23 cellular contexts compared by ENCODE assay signal in genomic region chr20:21546355-21546754, GRCh38. TPM values are rescaled to one million over a fixed set of nuclear protein-coding genes. Genes with fewer than 3 reads are reported as not detected.
DNase-seq lines count a peak whose midpoint lies in the region; ATAC-seq, FAIRE-seq and TF ChIP-seq lines count a peak whose summit lies in the region.
"Had no signal": no experiment of that assay in that cellular context is flagged by ENCODE, and none has a peak within 500 bp of the region (broad histone marks: within the 10 kb centered on the region; RNA-seq: fewer than 3 reads in every experiment).

No MANE protein-coding gene starts in this region.

- no peak for TF ChIP-seq CTCF in HepG2 (CRISPR knock-in tag; IDR thresholded peaks at IDR 0.05)
- TF ChIP-seq CTCF in upper lobe of left lung (IDR thresholded peaks at IDR 0.05) = no peak
- TF ChIP-seq CTCF in glutamatergic neuron (IDR thresholded peaks at IDR 0.05; ENCODE audit: partially characterized antibody, unreplicated experiment) = no peak

- no peak overlapping the region for H3K4me3 ChIP-seq in Jurkat, Clone E6-1 (ENCODE audit: low read length)
- no peak overlapping the region for H3K4me3 ChIP-seq in HepG2 (replicated peaks in 1 of 3; ENCODE audit: insufficient read depth in 1 of 3, low read depth in 2 of 3, low read length in 3 of 3)
- H3K4me3 ChIP-seq in upper lobe of left lung = no peak overlapping the region
- H3K4me3 ChIP-seq: PC-9 had no signal

- TF ChIP-seq EP300 in HepG2 (IDR thresholded peaks at IDR 0.05; ENCODE audit: low read depth in 2 of 2, low read length in 2 of 2) = no peak
- TF ChIP-seq EP300 in HepG2 (CRISPR knock-in tag; IDR thresholded peaks at IDR 0.05; ENCODE audit: borderline replicate concordance) = no peak
- no peak for TF ChIP-seq EP300 in upper lobe of left lung (IDR thresholded peaks at IDR 0.05)

- no peak overlapping the region for H3K27ac ChIP-seq in HepG2 (ENCODE audit: extremely low read length, insufficient read depth, low read length)
- no peak overlapping the region for H3K27ac ChIP-seq in upper lobe of left lung
- H3K27ac ChIP-seq: KMS-11, PC-9 had no signal

- H3K4me1 Mint-ChIP-seq in T-cell (peaks cover 40% of the 10 kb centered on the region in 3 donors), glutamatergic neuron (ENCODE audit: low read depth, unreplicated experiment) (peaks cover 3% of the 10 kb centered on the region)
- H3K4me1 Mint-ChIP-seq: H9 had no signal

- DNase-seq in Jurkat, Clone E6-1 (ENCODE audit: low read depth, low spot score) = peak; percentile 90
- DNase-seq in T-cell (no peak), HepG2 (ENCODE audit: low spot score) (no peak), upper lobe of left lung (no peak), NK-92 (lab: John Stamatoyannopoulos, UW; ENCODE audit: unreplicated experiment) (no peak), glutamatergic neuron (no peak), erythroblast (lab: John Stamatoyannopoulos, UW) (no peak)
- DNase-seq: CD8-positive, alpha-beta memory T cell; DMS53; GDM1; H9; HFFc6; MV-4-11; NCI-H1694; NCI-H2081; NCI-H2171 treated with DMSO at 0.1 percent for 48 hours; NCI-H526; PC-9; RPMI8226; SHP77; SW 1271 had no signal

- H3K27me3 Mint-ChIP-seq in T-cell (no peaks in the 10 kb centered on the region), glutamatergic neuron (ENCODE audit: unreplicated experiment) (no peaks in the 10 kb centered on the region)

- H3K36me3 ChIP-seq in HepG2 (replicated peaks in 1 of 2; ENCODE audit: control insufficient read depth in 1 of 2, insufficient read depth in 2 of 2, low read length in 2 of 2) = no peaks in the 10 kb centered on the region
- no peaks in the 10 kb centered on the region for H3K36me3 ChIP-seq in upper lobe of left lung

- H3K4me3 Mint-ChIP-seq in T-cell (no peak overlapping the region), glutamatergic neuron (ENCODE audit: unreplicated experiment) (no peak overlapping the region)
- H3K4me3 Mint-ChIP-seq: H9, HFFc6 had no signal

- in situ Hi-C loops in HepG2 (cut with HindIII; ENCODE audit: extremely low pct_ligation_motif_present, low pct_unique_long_range_greater_than_20kb) = no loop called here

- peaks cover 1 to 14% of the 10 kb centered on the region in 2 experiments; a peak in 4 of 5 replicates for H3K27me3 ChIP-seq in HepG2 (ENCODE audit: control insufficient read depth in 1 of 2, insufficient read depth in 2 of 2, low read length in 2 of 2)
- H3K27me3 ChIP-seq in upper lobe of left lung = no peaks in the 10 kb centered on the region

- no peak for FAIRE-seq in HepG2 (lab: Jason Lieb, UNC)

- H3K9me3 ChIP-seq in HepG2 (ENCODE audit: low read length) (no peaks in the 10 kb centered on the region), upper lobe of left lung (no peaks in the 10 kb centered on the region)

- no peak overlapping the region for H3K4me2 ChIP-seq in HepG2 (ENCODE audit: low read depth, low read length)
- H3K4me2 ChIP-seq: KMS-11, PC-9 had no signal

- 2% methylated on average over 4 of the region's 4 CpGs for WGBS in HepG2 (ENCODE audit: low lambda C conversion rate)
- WGBS in upper lobe of left lung, 2 donors = 28 to 57% methylated on average over 4 of the region's 4 CpGs

- intact Hi-C loops in HepG2 (cut with micrococcal nuclease; ENCODE audit: unreplicated experiment) = no loop called here

- ATAC-seq in T-cell (replicated peaks in 1 of 4) (no peak), HepG2 (no peak), upper lobe of left lung (ENCODE audit: low FRiP score in 2 of 2) (no peak)

- no peak overlapping the region for H3K9ac ChIP-seq in HepG2 (ENCODE audit: insufficient read depth, low read depth, low read length)
- H3K9ac ChIP-seq: KMS-11 had no signal

- POLR2A ChIA-PET in T-cell (lab: Charles Lee) = interaction anchor here in 1 of 2 donors (0.6 kb wide), 2 partner anchors 12 to 1795 kb away, joined by 3 to 5 read pairs; no protein-coding TSS in a partner anchor
- POLR2A ChIA-PET in HepG2 (lab: Yijun Ruan, JAX) = no interaction called here

- H3K36me3 Mint-ChIP-seq in T-cell = no peaks in the 10 kb centered on the region
- H3K36me3 Mint-ChIP-seq in glutamatergic neuron (ENCODE audit: unreplicated experiment) = no peaks in the 10 kb centered on the region
- H3K36me3 Mint-ChIP-seq: CD8-positive, alpha-beta memory T cell had no signal

- CTCF ChIA-PET in T-cell (lab: Charles Lee) (interaction anchor here in 1 of 2 donors (1.2 to 1.3 kb wide), 2 partner anchors 16 to 25 kb away, joined by 5 to 6 read pairs; no protein-coding TSS in a partner anchor), HepG2 (lab: Yijun Ruan, JAX; ENCODE audit: low intra/inter-chr PET ratio, low total read pairs) (no interaction called here)

- H3K4me1 ChIP-seq in HepG2 (ENCODE audit: insufficient read depth, low read length) (no peaks in the 10 kb centered on the region), upper lobe of left lung (no peaks in the 10 kb centered on the region)

- H3K9me3 Mint-ChIP-seq in T-cell (no peaks in the 10 kb centered on the region), glutamatergic neuron (ENCODE audit: unreplicated experiment) (no peaks in the 10 kb centered on the region)
- H3K9me3 Mint-ChIP-seq: HFFc6 had no signal

- no TSS peak for BruUV-seq in HepG2 (replicated peaks; lab: Mats Ljungman, UMichigan)

- H3K79me2 ChIP-seq in HepG2 (ENCODE audit: insufficient read depth, low read length) = no peaks in the 10 kb centered on the region

- TF ChIP-seq RAD21 in HepG2 (CRISPR knock-in tag; IDR thresholded peaks at IDR 0.05) = no peak

- H2AFZ ChIP-seq in HepG2 (ENCODE audit: low read length) = no peak overlapping the region
- H2AFZ ChIP-seq: PC-9 had no signal

- no peak for TF ChIP-seq POLR2A in HepG2 (IDR thresholded peaks at IDR 0.05; ENCODE audit: insufficient read depth in 1 of 2, low read depth in 2 of 2, low read length in 2 of 2)
- TF ChIP-seq POLR2A in upper lobe of left lung (IDR thresholded peaks at IDR 0.05) = no peak
- TF ChIP-seq POLR2A in erythroblast (IDR thresholded peaks at IDR 0.05; ENCODE audit: low read length) = no peak

- H3K27ac Mint-ChIP-seq in T-cell (peak overlapping the region; percentile 16 to 94), glutamatergic neuron (ENCODE audit: unreplicated experiment) (no peak overlapping the region)
- H3K27ac Mint-ChIP-seq: H9, HFFc6 had no signal

- no peaks in the 10 kb centered on the region for H4K20me1 ChIP-seq in HepG2 (ENCODE audit: insufficient read depth, low read length)

TF ChIP-seq in HepG2, 621 proteins besides CTCF, POLR2A, EP300 and RAD21:
- TF ChIP-seq ZNF7 (CRISPR knock-in tag; IDR thresholded peaks at IDR 0.05) (peak; percentile 61; the same call in 1 of the 2 replicates), CSRNP1 (CRISPR knock-in tag; IDR thresholded peaks at IDR 0.05) (no peak)

RNA-seq across cellular contexts. Expression of gene NKX2-2, which starts 32.5 kb away (rescaled TPM):
- polyA plus RNA-seq in Jurkat, Clone E6-1 (2012; ENCODE audit: insufficient read depth, insufficient read length) = 0.61 TPM
- not detected for total RNA-seq in T-cell
- total RNA-seq in HepG2 (2016; rRNA removed; fragmentation: Illumina TruSeq; extraction: Trizol) = not detected in 2 replicates
- total RNA-seq in HepG2 (2016; cell fraction: cytosol; rRNA removed; fragmentation: Illumina TruSeq; extraction: Trizol; ENCODE audit: low read depth) = not detected in 2 replicates
- total RNA-seq in HepG2 (2016; cell fraction: insoluble cytoplasmic fraction; rRNA removed; fragmentation: Illumina TruSeq; extraction: Trizol) = not detected in 2 replicates
- not detected in 2 replicates for total RNA-seq in HepG2 (2016; cell fraction: membrane; rRNA removed; fragmentation: Illumina TruSeq; extraction: Trizol)
- not detected in 2 replicates for total RNA-seq in HepG2 (2016; cell fraction: nucleus; rRNA removed; fragmentation: Illumina TruSeq; extraction: Trizol)
- not detected in 2 replicates for polyA plus RNA-seq in HepG2 (2011; rRNA removed)
- not detected in 2 replicates for polyA plus RNA-seq in HepG2 (2011; cell fraction: cytosol; rRNA removed)
- polyA plus RNA-seq in HepG2 (2011; cell fraction: nucleus; rRNA removed) = not detected in 2 replicates
- not detected in 2 replicates for polyA plus RNA-seq in HepG2 (2012)
- not detected in 2 replicates for polyA plus RNA-seq in HepG2 (2016; cell fraction: cytosol; fragmentation: Illumina TruSeq; extraction: Trizol; ENCODE audit: low read depth)
- not detected in 2 replicates for polyA plus RNA-seq in HepG2 (2016; cell fraction: insoluble cytoplasmic fraction; fragmentation: Illumina TruSeq; extraction: Trizol; ENCODE audit: low read depth)
- not detected in 2 replicates for polyA plus RNA-seq in HepG2 (2016; cell fraction: membrane; fragmentation: Illumina TruSeq; extraction: Trizol; ENCODE audit: low read depth)
- not detected in 2 replicates for polyA plus RNA-seq in HepG2 (2016; cell fraction: nucleus; fragmentation: Illumina TruSeq; extraction: Trizol; ENCODE audit: insufficient read depth, low read depth)
- polyA minus RNA-seq in HepG2 (2011; rRNA and poly(A)+ RNA removed; ENCODE audit: low replicate concordance) = not detected in 2 replicates
- polyA minus RNA-seq in HepG2 (2011; cell fraction: cytosol; rRNA and poly(A)+ RNA removed) = not detected in 2 replicates
- not detected in 2 replicates for polyA minus RNA-seq in HepG2 (2011; cell fraction: nucleus; rRNA and poly(A)+ RNA removed)
- total RNA-seq in upper lobe of left lung = not detected
- total RNA-seq in glutamatergic neuron (ENCODE audit: unreplicated experiment) = 1.2 TPM
- total RNA-seq: CD8-positive, alpha-beta memory T cell; H9; PC-9 had no signal
- polyA plus RNA-seq: BJ; CD8-positive, alpha-beta memory T cell had no signal
